Comparison of ENCODE assay signal across 24 cellular contexts in the genomic region with DNA sequence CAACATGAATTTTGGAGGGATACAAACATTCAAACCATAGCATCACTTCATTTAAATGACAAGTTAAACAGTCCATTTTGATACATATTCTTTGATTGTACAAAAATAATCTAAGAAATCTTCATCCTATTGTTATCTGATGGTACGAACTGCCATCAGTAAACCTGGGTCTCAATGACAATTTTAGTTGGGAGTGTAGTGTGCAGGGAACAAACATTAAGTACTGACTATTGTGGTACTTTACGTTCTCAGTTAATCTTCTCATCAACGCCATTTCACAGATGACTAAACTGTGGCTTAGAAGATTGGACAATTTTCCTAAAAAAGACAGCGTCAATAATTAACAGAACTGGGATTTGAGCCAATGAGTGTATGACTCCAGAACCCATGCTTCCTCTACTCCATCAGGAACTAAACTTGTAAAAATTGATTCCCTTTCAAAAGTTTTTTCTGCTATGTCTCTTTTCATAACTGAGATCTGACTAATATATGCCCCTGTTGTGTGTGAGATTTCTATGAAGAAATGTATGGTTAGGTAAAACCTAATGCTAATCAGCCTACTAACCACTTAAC. TPM values are rescaled to one million over a fixed set of nuclear protein-coding genes. Genes with fewer than 3 reads are reported as not detected.
DNase-seq lines count a peak whose midpoint lies in the region; ATAC-seq and TF ChIP-seq lines count a peak whose summit lies in the region.
"Had no signal": no experiment of that assay in that cellular context is flagged by ENCODE, and none has a peak within 500 bp of the region (broad histone marks: within the 10 kb centered on the region; RNA-seq: fewer than 3 reads in every experiment).

No MANE protein-coding gene starts in this region.

- H3K27ac ChIP-seq in ascending aorta, result peak overlapping the region; percentile 58 to 71
- H3K27ac ChIP-seq: colonic mucosa, neural progenitor cell, prostate gland, SJCRH30, skin epidermis, uterus had no signal

- no TSS peak for BruUV-seq in Calu3 (replicated peaks; lab: Mats Ljungman, UMichigan)

- ATAC-seq in stimulated activated naive CD8-positive, alpha-beta T cell treated with anti-CD3 and anti-CD28 coated beads, Interleukin-15, amount 100 ng/mL, for 72 hours, result no peak
- ATAC-seq: activated naive CD8-positive, alpha-beta T cell treated with anti-CD3 and anti-CD28 coated beads, Interleukin-2, amount 50 U/mL, for 24 hours; GM23338 had no signal

- H3K27me3 ChIP-seq in ascending aorta, result no peaks in the 10 kb centered on the region
- no peaks in the 10 kb centered on the region for H3K27me3 ChIP-seq in skeletal muscle satellite cell (ENCODE audit: control insufficient read depth, insufficient read depth, low read length)
- H3K27me3 ChIP-seq: colonic mucosa, neural progenitor cell, SJCRH30, uterus had no signal

- H3K4me1 Mint-ChIP-seq in Calu3 (ENCODE audit: low read depth, unreplicated experiment), result peaks cover 77% of the 10 kb centered on the region
- peaks cover 2% of the 10 kb centered on the region for H3K4me1 Mint-ChIP-seq in stimulated activated naive CD8-positive, alpha-beta T cell treated with anti-CD3 and anti-CD28 coated beads, Interleukin-15, amount 100 ng/mL, for 72 hours

- H3K36me3 ChIP-seq in ascending aorta (no peaks in the 10 kb centered on the region), skeletal muscle satellite cell (ENCODE audit: insufficient read depth, low read length) (peaks cover 18% of the 10 kb centered on the region)
- H3K36me3 ChIP-seq: colonic mucosa, neural progenitor cell, prostate gland, SJCRH30, uterus had no signal

- H3K4me1 ChIP-seq in ascending aorta, result peaks cover 16 to 28% of the 10 kb centered on the region in 2 donors
- H3K4me1 ChIP-seq in skeletal muscle satellite cell (ENCODE audit: control insufficient read depth, insufficient read depth, low read length), result peaks cover 68% of the 10 kb centered on the region
- H3K4me1 ChIP-seq: colonic mucosa, neural progenitor cell, prostate gland, SJCRH30, uterus had no signal

- no peaks in the 10 kb centered on the region for H3K36me3 Mint-ChIP-seq in Calu3 (ENCODE audit: insufficient read depth, unreplicated experiment)

- CTCF ChIA-PET in Calu3 (lab: Charles Lee), result interaction anchor here (0.6 kb wide), 1 partner anchor 21 kb away, joined by 7 read pairs; no protein-coding TSS in a partner anchor

- TF ChIP-seq CTCF in Calu3 (IDR thresholded peaks at IDR 0.05; ENCODE audit: unreplicated experiment) (no peak), ascending aorta (IDR thresholded peaks at IDR 0.05) (no peak)

- no peak overlapping the region for H3K9ac ChIP-seq in skeletal muscle satellite cell (ENCODE audit: low read depth, low read length)
- H3K9ac ChIP-seq: neural progenitor cell had no signal

- no peak overlapping the region for H3K4me3 Mint-ChIP-seq in Calu3 (ENCODE audit: low read depth, unreplicated experiment)
- H3K4me3 Mint-ChIP-seq in stimulated activated naive CD8-positive, alpha-beta T cell treated with anti-CD3 and anti-CD28 coated beads, Interleukin-15, amount 100 ng/mL, for 72 hours, result no peak overlapping the region
- H3K4me3 Mint-ChIP-seq: activated naive CD8-positive, alpha-beta T cell treated with anti-CD3 and anti-CD28 coated beads, Interleukin-2, amount 50 U/mL, for 24 hours; CD4-positive, alpha-beta T cell; endodermal cell; GM23338; neural progenitor cell had no signal

- H3K4me3 ChIP-seq in ascending aorta (no peak overlapping the region), skeletal muscle satellite cell (ENCODE audit: low read length) (no peak overlapping the region)
- H3K4me3 ChIP-seq: colonic mucosa, GM23338, neural progenitor cell, prostate gland, SJCRH30, skin epidermis, uterus had no signal

- DNase-seq in Calu3 (no peak), ascending aorta (ENCODE audit: low spot score in 2 of 2) (no peak), kidney glomerular epithelial cell (lab: John Stamatoyannopoulos, UW) (peak; percentile 37), epidermal melanocyte (ENCODE audit: insufficient read length, low spot score) (no peak), C1 segment of cervical spinal cord (lab: John Stamatoyannopoulos, UW) (no peak)
- no peak for DNase-seq in stimulated activated naive CD8-positive, alpha-beta T cell treated with anti-CD3 and anti-CD28 coated beads, Interleukin-15, amount 100 ng/mL, for 72 hours
- DNase-seq: activated gamma-delta T cell treated with Interleukin-2 at 50 U/mL for 16 hours; activated naive CD8-positive, alpha-beta T cell treated with anti-CD3 and anti-CD28 coated beads, Interleukin-2, amount 50 U/mL, for 24 hours; activated T-cell treated with anti-CD3 and anti-CD28 coated beads, Interleukin-2, amount 50 U/mL, for 1 hour; CD4-positive, alpha-beta T cell; colonic mucosa; endodermal cell; NCI-H1694 treated with DMSO at 0.1 percent for 48 hours; NCI-H2171; NCI-H69; SJCRH30; stimulated activated CD4-positive, alpha-beta T cell treated with anti-CD3 and anti-CD28 coated beads, Interleukin-2, amount 100 ng/mL, for 24 hours; T-helper 1 cell; uterus had no signal

- intact Hi-C loops in Calu3 (cut with micrococcal nuclease; ENCODE audit: unreplicated experiment) (no loop called here), ascending aorta (cut with DNase I) (loop anchor here (1.0 to 2.0 kb wide), 2 partner anchors 21 to 392 kb away; a partner anchor contains a TSS)

- H3K4me2 ChIP-seq in skeletal muscle satellite cell (ENCODE audit: low read length), result peak overlapping the region; percentile 18
- H3K4me2 ChIP-seq: GM23338, neural progenitor cell had no signal

- no peaks in the 10 kb centered on the region for H3K27me3 Mint-ChIP-seq in Calu3 (ENCODE audit: unreplicated experiment)
- no peaks in the 10 kb centered on the region for H3K27me3 Mint-ChIP-seq in stimulated activated naive CD8-positive, alpha-beta T cell treated with anti-CD3 and anti-CD28 coated beads, Interleukin-15, amount 100 ng/mL, for 72 hours
- H3K27me3 Mint-ChIP-seq: activated naive CD8-positive, alpha-beta T cell treated with anti-CD3 and anti-CD28 coated beads, Interleukin-2, amount 50 U/mL, for 24 hours; CD4-positive, alpha-beta T cell had no signal

- peak overlapping the region; percentile 5 for H3K27ac Mint-ChIP-seq in Calu3 (ENCODE audit: unreplicated experiment)
- H3K27ac Mint-ChIP-seq in stimulated activated naive CD8-positive, alpha-beta T cell treated with anti-CD3 and anti-CD28 coated beads, Interleukin-15, amount 100 ng/mL, for 72 hours, result no peak overlapping the region
- H3K27ac Mint-ChIP-seq: activated naive CD8-positive, alpha-beta T cell treated with anti-CD3 and anti-CD28 coated beads, Interleukin-2, amount 50 U/mL, for 24 hours; CD4-positive, alpha-beta T cell; endodermal cell; GM23338; neural progenitor cell had no signal

- no peaks in the 10 kb centered on the region for H3K9me3 Mint-ChIP-seq in Calu3 (ENCODE audit: low read depth, unreplicated experiment)
- H3K9me3 Mint-ChIP-seq in stimulated activated naive CD8-positive, alpha-beta T cell treated with anti-CD3 and anti-CD28 coated beads, Interleukin-15, amount 100 ng/mL, for 72 hours, result no peaks in the 10 kb centered on the region
- H3K9me3 Mint-ChIP-seq: activated naive CD8-positive, alpha-beta T cell treated with anti-CD3 and anti-CD28 coated beads, Interleukin-2, amount 50 U/mL, for 24 hours; CD4-positive, alpha-beta T cell; endodermal cell; GM23338 had no signal

- H3K9me3 ChIP-seq in ascending aorta, result no peaks in the 10 kb centered on the region
- H3K9me3 ChIP-seq in skeletal muscle satellite cell (replicated peaks; ENCODE audit: low read length), result no peaks in the 10 kb centered on the region
- H3K9me3 ChIP-seq: colonic mucosa, prostate gland, SJCRH30, uterus had no signal

RNA-seq across cellular contexts. Expression of a gene that starts 21.1 kb away (rescaled TPM):
- total RNA-seq in Calu3 (2022) (138 TPM in 2 replicates), ascending aorta (48.5 TPM)
- total RNA-seq in skeletal muscle satellite cell (2012; rRNA removed), result 229 and 297 TPM in 2 replicates
